In the genomic region with DNA sequence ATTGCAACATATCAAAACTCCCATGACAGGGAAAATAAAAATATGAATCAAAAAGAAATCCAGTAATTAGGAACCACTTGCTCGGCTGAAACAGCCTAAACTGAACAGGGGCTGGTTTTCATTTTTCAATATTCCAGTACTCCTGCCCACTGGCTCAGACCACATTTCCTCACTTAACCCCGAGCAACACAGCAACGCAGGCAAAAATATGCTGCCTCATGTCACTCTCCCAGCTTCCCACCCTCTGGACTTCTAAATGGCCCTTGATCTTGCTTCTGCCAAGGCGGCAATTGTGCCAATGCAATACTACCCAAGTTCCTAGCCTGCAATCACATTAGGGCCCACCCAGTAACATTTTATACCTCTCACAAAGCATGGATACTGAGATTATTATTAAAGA, we compare ENCODE assay signal across 1 cellular context.
TF ChIP-seq lines count a peak whose summit lies in the region.

No MANE protein-coding gene starts in this region.

TF ChIP-seq in WTC11, 78 proteins besides CTCF, POLR2A, EP300 and RAD21 (continued from another document):
- TF ChIP-seq, protein P1, sequence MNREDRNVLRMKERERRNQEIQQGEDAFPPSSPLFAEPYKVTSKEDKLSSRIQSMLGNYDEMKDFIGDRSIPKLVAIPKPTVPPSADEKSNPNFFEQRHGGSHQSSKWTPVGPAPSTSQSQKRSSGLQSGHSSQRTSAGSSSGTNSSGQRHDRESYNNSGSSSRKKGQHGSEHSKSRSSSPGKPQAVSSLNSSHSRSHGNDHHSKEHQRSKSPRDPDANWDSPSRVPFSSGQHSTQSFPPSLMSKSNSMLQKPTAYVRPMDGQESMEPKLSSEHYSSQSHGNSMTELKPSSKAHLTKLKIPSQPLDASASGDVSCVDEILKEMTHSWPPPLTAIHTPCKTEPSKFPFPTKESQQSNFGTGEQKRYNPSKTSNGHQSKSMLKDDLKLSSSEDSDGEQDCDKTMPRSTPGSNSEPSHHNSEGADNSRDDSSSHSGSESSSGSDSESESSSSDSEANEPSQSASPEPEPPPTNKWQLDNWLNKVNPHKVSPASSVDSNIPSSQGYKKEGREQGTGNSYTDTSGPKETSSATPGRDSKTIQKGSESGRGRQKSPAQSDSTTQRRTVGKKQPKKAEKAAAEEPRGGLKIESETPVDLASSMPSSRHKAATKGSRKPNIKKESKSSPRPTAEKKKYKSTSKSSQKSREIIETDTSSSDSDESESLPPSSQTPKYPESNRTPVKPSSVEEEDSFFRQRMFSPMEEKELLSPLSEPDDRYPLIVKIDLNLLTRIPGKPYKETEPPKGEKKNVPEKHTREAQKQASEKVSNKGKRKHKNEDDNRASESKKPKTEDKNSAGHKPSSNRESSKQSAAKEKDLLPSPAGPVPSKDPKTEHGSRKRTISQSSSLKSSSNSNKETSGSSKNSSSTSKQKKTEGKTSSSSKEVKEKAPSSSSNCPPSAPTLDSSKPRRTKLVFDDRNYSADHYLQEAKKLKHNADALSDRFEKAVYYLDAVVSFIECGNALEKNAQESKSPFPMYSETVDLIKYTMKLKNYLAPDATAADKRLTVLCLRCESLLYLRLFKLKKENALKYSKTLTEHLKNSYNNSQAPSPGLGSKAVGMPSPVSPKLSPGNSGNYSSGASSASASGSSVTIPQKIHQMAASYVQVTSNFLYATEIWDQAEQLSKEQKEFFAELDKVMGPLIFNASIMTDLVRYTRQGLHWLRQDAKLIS (CRISPR knock-in tag; IDR thresholded peaks at IDR 0.05; ENCODE audit: borderline replicate concordance) = no peak
TF ChIP-seq in WTC11: peak in this region for 0.
